In the genomic region with DNA sequence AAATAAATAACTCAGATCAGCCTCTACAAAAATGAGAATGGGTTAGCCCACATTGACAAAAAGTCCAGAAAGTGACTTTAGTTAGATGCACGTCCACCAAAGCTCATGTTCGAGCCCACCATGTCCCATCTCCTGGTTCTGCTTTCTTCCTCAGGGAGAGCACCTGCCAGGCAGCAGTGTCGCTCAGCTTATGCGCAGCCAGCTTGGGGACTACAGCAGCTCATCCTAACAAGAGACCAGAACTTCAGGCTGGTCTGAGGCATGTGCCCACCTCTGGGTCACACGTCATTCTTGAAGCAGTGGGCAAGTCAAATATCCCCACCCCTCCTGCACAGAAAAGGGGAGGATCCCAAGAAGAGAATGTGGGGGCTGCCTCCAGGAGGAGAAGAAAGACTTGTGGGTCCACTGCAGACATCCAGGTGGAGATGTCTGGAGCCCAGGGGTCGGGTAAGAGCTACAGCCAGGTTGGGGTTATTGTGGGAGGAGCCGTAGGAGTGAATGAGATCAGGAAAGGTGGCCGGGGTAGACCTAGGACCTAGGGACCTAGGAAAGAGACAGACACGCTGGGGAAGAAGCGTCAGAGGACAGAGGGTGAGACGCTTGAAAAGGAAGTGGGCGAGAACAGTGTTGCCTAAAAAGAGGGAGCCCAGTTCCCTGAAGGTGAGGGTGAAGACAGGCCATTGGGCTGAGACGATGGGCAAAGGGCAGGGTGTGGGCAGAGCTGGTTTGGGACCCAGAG, we compare ENCODE assay signal across 7 cellular contexts. TPM values are rescaled to one million over a fixed set of nuclear protein-coding genes. Genes with fewer than 3 reads are reported as not detected.
DNase-seq lines count a peak whose midpoint lies in the region; ATAC-seq and TF ChIP-seq lines count a peak whose summit lies in the region.

No MANE protein-coding gene starts in this region.

- TF ChIP-seq POLR2A in spleen (IDR thresholded peaks at IDR 0.05): no peak

- H3K27me3 Mint-ChIP-seq in activated T-helper 1 cell treated with anti-CD3 and anti-CD28 coated beads, Interleukin-12 subunit alpha, Interleukin-12 subunit beta, Interleukin-2, Interleukin-4 antibody, amounts not matched to agents 30 ng/mL and 10 ng/mL and 1 ng/mL, durations not matched to agents 14 hours and 24 hours and 36 hours (ENCODE audit: insufficient read depth): peaks cover 13% of the 10 kb centered on the region

- ATAC-seq in GM19467 (IDR thresholded peaks at IDR 0.05; ENCODE audit: unreplicated experiment) (no peak), HG03097 (IDR thresholded peaks at IDR 0.05; ENCODE audit: low FRiP score, unreplicated experiment) (no peak)

- H3K4me3 ChIP-seq in HEK293 (ENCODE audit: low read depth, low read length): peak overlapping the region; percentile 60
- peak overlapping the region; percentile 81 for H3K4me3 ChIP-seq in iPS-11a (ENCODE audit: low read depth, low read length)
- peak overlapping the region; percentile 32 to 78 (median 46) for H3K4me3 ChIP-seq in spleen

- H3K4me1 Mint-ChIP-seq in activated T-helper 1 cell treated with anti-CD3 and anti-CD28 coated beads, Interleukin-12 subunit alpha, Interleukin-12 subunit beta, Interleukin-2, Interleukin-4 antibody, amounts not matched to agents 30 ng/mL and 10 ng/mL and 1 ng/mL, durations not matched to agents 14 hours and 24 hours and 36 hours (ENCODE audit: low read depth): peaks cover 21% of the 10 kb centered on the region

- peaks cover 0 to 3% (median 0%) of the 10 kb centered on the region in 7 donors for H3K27me3 ChIP-seq in spleen (replicated peaks in 1 of 7)

- no peaks in the 10 kb centered on the region for H3K9me3 Mint-ChIP-seq in activated T-helper 1 cell treated with anti-CD3 and anti-CD28 coated beads, Interleukin-12 subunit alpha, Interleukin-12 subunit beta, Interleukin-2, Interleukin-4 antibody, amounts not matched to agents 30 ng/mL and 10 ng/mL and 1 ng/mL, durations not matched to agents 14 hours and 24 hours and 36 hours

- no peak overlapping the region for H3K27ac Mint-ChIP-seq in activated T-helper 1 cell treated with anti-CD3 and anti-CD28 coated beads, Interleukin-12 subunit alpha, Interleukin-12 subunit beta, Interleukin-2, Interleukin-4 antibody, amounts not matched to agents 30 ng/mL and 10 ng/mL and 1 ng/mL, durations not matched to agents 14 hours and 24 hours and 36 hours

- no peak for DNase-seq in activated T-helper 1 cell treated with anti-CD3 and anti-CD28 coated beads, Interleukin-12 subunit alpha, Interleukin-12 subunit beta, Interleukin-2, Interleukin-4 antibody, amounts not matched to agents 30 ng/mL and 10 ng/mL and 1 ng/mL, durations not matched to agents 14 hours and 24 hours and 36 hours (ENCODE audit: low spot score)
- DNase-seq in spleen (peak; percentile 68), SW 1271 (lab: John Stamatoyannopoulos, UW) (no peak)

- POLR2A ChIA-PET in HEK293 (lab: Yijun Ruan, JAX): interaction anchor here (1.0 to 1.6 kb wide), 3 partner anchors 11 to 129 kb away, joined by 3 to 6 read pairs (median 3); a partner anchor contains a TSS

- peak overlapping the region; percentile 27; the same call in 1 of the 2 replicates for H3K27ac ChIP-seq in HEK293 (ENCODE audit: extremely low read depth, low read depth, low read length)
- peak overlapping the region; percentile 35 to 86 (median 74) for H3K27ac ChIP-seq in spleen

- intact Hi-C loops in activated T-helper 1 cell treated with anti-CD3 and anti-CD28 coated beads, Interleukin-12 subunit alpha, Interleukin-12 subunit beta, Interleukin-2, Interleukin-4 antibody, amounts not matched to agents 30 ng/mL and 10 ng/mL and 1 ng/mL, durations not matched to agents 14 hours and 24 hours and 36 hours (cut with micrococcal nuclease): no loop called here
- intact Hi-C loops in spleen (cut with DNase I; ENCODE audit: low total_unique reads): no loop called here

- TF ChIP-seq CTCF in HEK293 (tag by site-specific recombination; IDR thresholded peaks at IDR 0.05) (no peak), spleen (IDR thresholded peaks at IDR 0.05 in 8 of 11, conservative IDR thresholded peaks at IDR 0.05 in 3 of 11) (no peak)

- CTCF ChIA-PET in HEK293 (lab: Yijun Ruan, JAX): interaction anchor here (0.6 to 3.2 kb wide), 5 partner anchors 13 to 536 kb away, joined by 3 to 15 read pairs (median 3); no protein-coding TSS in a partner anchor

- no peaks in the 10 kb centered on the region for H3K36me3 Mint-ChIP-seq in activated T-helper 1 cell treated with anti-CD3 and anti-CD28 coated beads, Interleukin-12 subunit alpha, Interleukin-12 subunit beta, Interleukin-2, Interleukin-4 antibody, amounts not matched to agents 30 ng/mL and 10 ng/mL and 1 ng/mL, durations not matched to agents 14 hours and 24 hours and 36 hours (ENCODE audit: low read depth)

- WGBS in spleen, 5 donors: 50 to 66% (median 62%) methylated on average over 12 to 13 of the region's 13 CpGs

- peak overlapping the region; percentile 76 for H3K4me3 Mint-ChIP-seq in activated T-helper 1 cell treated with anti-CD3 and anti-CD28 coated beads, Interleukin-12 subunit alpha, Interleukin-12 subunit beta, Interleukin-2, Interleukin-4 antibody, amounts not matched to agents 30 ng/mL and 10 ng/mL and 1 ng/mL, durations not matched to agents 14 hours and 24 hours and 36 hours

- no peaks in the 10 kb centered on the region for H3K36me3 ChIP-seq in HEK293 (ENCODE audit: control insufficient read depth in 2 of 2, insufficient read depth in 1 of 2, low read length in 2 of 2)
- H3K36me3 ChIP-seq in spleen: no peaks in the 10 kb centered on the region

- H3K9me3 ChIP-seq in HEK293 (ENCODE audit: control insufficient read depth, insufficient read depth, low read depth, low read length) (no peaks in the 10 kb centered on the region), spleen (peaks cover 0 to 12% (median 8%) of the 10 kb centered on the region in 8 donors)

- H3K4me1 ChIP-seq in HEK293 (ENCODE audit: control insufficient read depth, insufficient read depth, low read length): peaks cover 2% of the 10 kb centered on the region; the same call in 1 of the 2 replicates
- peaks cover 7 to 69% (median 34%) of the 10 kb centered on the region in 6 donors for H3K4me1 ChIP-seq in spleen

TF ChIP-seq in HEK293, 187 proteins besides CTCF, POLR2A, EP300 and RAD21:
- TF ChIP-seq, protein P1, sequence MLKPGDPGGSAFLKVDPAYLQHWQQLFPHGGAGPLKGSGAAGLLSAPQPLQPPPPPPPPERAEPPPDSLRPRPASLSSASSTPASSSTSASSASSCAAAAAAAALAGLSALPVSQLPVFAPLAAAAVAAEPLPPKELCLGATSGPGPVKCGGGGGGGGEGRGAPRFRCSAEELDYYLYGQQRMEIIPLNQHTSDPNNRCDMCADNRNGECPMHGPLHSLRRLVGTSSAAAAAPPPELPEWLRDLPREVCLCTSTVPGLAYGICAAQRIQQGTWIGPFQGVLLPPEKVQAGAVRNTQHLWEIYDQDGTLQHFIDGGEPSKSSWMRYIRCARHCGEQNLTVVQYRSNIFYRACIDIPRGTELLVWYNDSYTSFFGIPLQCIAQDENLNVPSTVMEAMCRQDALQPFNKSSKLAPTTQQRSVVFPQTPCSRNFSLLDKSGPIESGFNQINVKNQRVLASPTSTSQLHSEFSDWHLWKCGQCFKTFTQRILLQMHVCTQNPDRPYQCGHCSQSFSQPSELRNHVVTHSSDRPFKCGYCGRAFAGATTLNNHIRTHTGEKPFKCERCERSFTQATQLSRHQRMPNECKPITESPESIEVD (tag by site-specific recombination; IDR thresholded peaks at IDR 0.05): no peak
- no peak for TF ChIP-seq ZNF660 (tag by site-specific recombination; IDR thresholded peaks at IDR 0.05)
- no peak for TF ChIP-seq ZXDB (tag by site-specific recombination; IDR thresholded peaks at IDR 0.05)
- peak; percentile 70; the same call in 1 of the 2 replicates for TF ChIP-seq ZBTB48 (tag by site-specific recombination; IDR thresholded peaks at IDR 0.05)
- TF ChIP-seq ZFHX2 (tag by site-specific recombination; conservative IDR thresholded peaks at IDR 0.05): peak; percentile 53
- TF ChIP-seq ZFP69B (tag by site-specific recombination; IDR thresholded peaks at IDR 0.05): 0 out of 2 replicates have a peak, but pooled peaks have one; percentile 11
- no peak for TF ChIP-seq ZIC2 (tag by site-specific recombination; IDR thresholded peaks at IDR 0.05)
- TF ChIP-seq EGR2 (tag by site-specific recombination; IDR thresholded peaks at IDR 0.05; ENCODE audit: low read depth): 0 out of 2 replicates have a peak, but pooled peaks have one; percentile 11
- TF ChIP-seq ZNF19 (tag by site-specific recombination; IDR thresholded peaks at IDR 0.05; ENCODE audit: low read depth): no peak
- TF ChIP-seq ZBTB20 (tag by site-specific recombination; IDR thresholded peaks at IDR 0.05): no peak

RNA-seq across cellular contexts. Expression of a gene that starts 52.5 kb away (rescaled TPM):
- 160 and 168 TPM in 2 replicates for total RNA-seq in activated T-helper 1 cell treated with anti-CD3 and anti-CD28 coated beads, Interleukin-12 subunit alpha, Interleukin-12 subunit beta, Interleukin-2, Interleukin-4 antibody, amounts not matched to agents 30 ng/mL and 10 ng/mL and 1 ng/mL, durations not matched to agents 14 hours and 24 hours and 36 hours
- total RNA-seq in spleen: 100 to 1,000 TPM in 4 of 7 donors, 10 to 100 TPM in 3; 70.7 to 132 (median 114) TPM
- polyA plus RNA-seq in spleen: 10 to 100 TPM; 15.8 to 21.8 (median 20.9) TPM
